In the genomic region with DNA sequence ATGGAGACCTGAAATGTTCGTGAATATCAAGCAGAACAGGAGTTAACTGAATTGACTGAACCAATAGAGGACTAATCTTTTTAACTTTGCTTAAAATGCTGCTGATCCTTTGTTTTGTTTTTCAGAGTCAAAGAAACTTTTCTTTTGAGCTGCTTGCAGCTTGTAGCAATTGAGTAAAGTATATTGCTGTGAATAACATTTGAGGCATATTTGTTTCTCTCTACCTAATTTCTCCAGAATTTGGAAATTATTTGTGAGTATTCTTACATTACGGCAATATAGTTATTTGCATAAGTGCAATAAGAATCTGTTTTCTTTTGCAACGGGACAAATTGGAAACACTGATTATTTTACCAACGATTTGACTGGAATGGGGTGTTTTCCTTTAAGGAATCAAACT, we compare ENCODE assay signal across 1 cellular context. TPM values are rescaled to one million over a fixed set of nuclear protein-coding genes. Genes with fewer than 3 reads are reported as not detected.
"Had no signal": no experiment of that assay in that cellular context is flagged by ENCODE, and none has a peak within 500 bp of the region (broad histone marks: within the 10 kb centered on the region; RNA-seq: fewer than 3 reads in every experiment).

No MANE protein-coding gene starts in this region.

RNA-seq across cellular contexts. Expression of a gene that starts 27.3 kb away (rescaled TPM):
- total RNA-seq: GM12878 had no signal
- polyA plus RNA-seq: GM12878 had no signal
